16 cellular contexts compared by ENCODE assay signal in genomic region chr9:125121156-125121555, GRCh38. TPM values are rescaled to one million over a fixed set of nuclear protein-coding genes. Genes with fewer than 3 reads are reported as not detected.
DNase-seq lines count a peak whose midpoint lies in the region; ATAC-seq and TF ChIP-seq lines count a peak whose summit lies in the region.
"Had no signal": no experiment of that assay in that cellular context is flagged by ENCODE, and none has a peak within 500 bp of the region (broad histone marks: within the 10 kb centered on the region; RNA-seq: fewer than 3 reads in every experiment).

No MANE protein-coding gene starts in this region.

- no peaks in the 10 kb centered on the region for H4K20me1 ChIP-seq in OCI-LY1 (ENCODE audit: insufficient read depth, low read length)

- peaks cover 8% of the 10 kb centered on the region; the same call in 1 of the 2 replicates for H3K36me3 ChIP-seq in OCI-LY1 (ENCODE audit: insufficient read depth, low read length)
- H3K36me3 ChIP-seq: left lung had no signal

- H3K4me1 ChIP-seq in OCI-LY1 (ENCODE audit: insufficient read depth, low read length, severe bottlenecking) (peaks cover 29% of the 10 kb centered on the region), foreskin keratinocyte (peaks cover 5% of the 10 kb centered on the region)

- H3K4me3 Mint-ChIP-seq in stimulated activated naive B cell treated with anti-CD40 and anti-IgM and Interleukin-4, amounts not matched to agents 10 μg/mL and 1 μg/mL and 100 μg/mL, for 72 hours = no peak overlapping the region
- H3K4me3 Mint-ChIP-seq: B cell had no signal

- H3K4me3 ChIP-seq in OCI-LY1 (ENCODE audit: low read depth, low read length, poor library complexity, severe bottlenecking) = no peak overlapping the region
- H3K4me3 ChIP-seq: GM12878, left lung had no signal

- H3K27me3 ChIP-seq in OCI-LY1 (ENCODE audit: insufficient read depth, low read length) (no peaks in the 10 kb centered on the region), foreskin keratinocyte (no peaks in the 10 kb centered on the region)
- H3K27me3 ChIP-seq: left lung had no signal

- no peaks in the 10 kb centered on the region for H3K9me2 ChIP-seq in OCI-LY1 (ENCODE audit: low read depth, low read length)

- H3K9me3 Mint-ChIP-seq in stimulated activated naive B cell treated with anti-CD40 and anti-IgM and Interleukin-4, amounts not matched to agents 10 μg/mL and 1 μg/mL and 100 μg/mL, for 72 hours = no peaks in the 10 kb centered on the region
- H3K9me3 Mint-ChIP-seq: naive thymus-derived CD8-positive, alpha-beta T cell had no signal

- H3K36me3 Mint-ChIP-seq in stimulated activated naive B cell treated with anti-CD40 and anti-IgM and Interleukin-4, amounts not matched to agents 10 μg/mL and 1 μg/mL and 100 μg/mL, for 72 hours = peaks cover 11 to 12% of the 10 kb centered on the region in 2 donors

- H3K27me3 Mint-ChIP-seq in stimulated activated naive B cell treated with anti-CD40 and anti-IgM and Interleukin-4, amounts not matched to agents 10 μg/mL and 1 μg/mL and 100 μg/mL, for 72 hours = no peaks in the 10 kb centered on the region
- H3K27me3 Mint-ChIP-seq: B cell had no signal

- H3K27ac ChIP-seq in OCI-LY1 (ENCODE audit: low read depth, low read length, poor library complexity, severe bottlenecking) (peak overlapping the region; percentile 66), foreskin keratinocyte (no peak overlapping the region)
- H3K27ac ChIP-seq: left lung had no signal

- H3K9ac ChIP-seq in OCI-LY1 (ENCODE audit: low read length) = no peak overlapping the region

- H3K27ac Mint-ChIP-seq in stimulated activated naive B cell treated with anti-CD40 and anti-IgM and Interleukin-4, amounts not matched to agents 10 μg/mL and 1 μg/mL and 100 μg/mL, for 72 hours = no peak overlapping the region
- H3K27ac Mint-ChIP-seq: B cell had no signal

- peak overlapping the region; percentile 9 for H3K4me2 ChIP-seq in OCI-LY1 (ENCODE audit: low read length)

- DNase-seq in A172 (ENCODE audit: low spot score) (peak; percentile 64), DMS53 treated with DMSO at 0.1 percent for 48 hours (lab: John Stamatoyannopoulos, UW; ENCODE audit: unreplicated experiment) (peak; percentile 16), foreskin keratinocyte (peak in 1 of 2 donors; percentile 50), NCI-H345 (lab: John Stamatoyannopoulos, UW) (no peak)
- no peak for DNase-seq in stimulated activated naive B cell treated with anti-CD40 and anti-IgM and Interleukin-4, amounts not matched to agents 10 μg/mL and 1 μg/mL and 100 μg/mL, for 72 hours
- DNase-seq: activated CD4-positive, alpha-beta T cell treated with anti-CD3 and anti-CD28 coated beads, Interleukin-2, amount 50 U/mL, for 4 hours; central memory CD4-positive, alpha-beta T cell; left lung; naive thymus-derived CD8-positive, alpha-beta T cell; retina; trophoblast cell had no signal

- H2AFZ ChIP-seq in OCI-LY1 (ENCODE audit: low read length) = no peak overlapping the region

- H3K79me2 ChIP-seq in OCI-LY1 (ENCODE audit: insufficient read depth, low read length) = 0 out of 2 replicates have a peak, but pooled peaks cover 8% of the 10 kb centered on the region

- ATAC-seq in foreskin keratinocyte (peak; percentile 25), HG03520 (IDR thresholded peaks at IDR 0.05; ENCODE audit: unreplicated experiment) (no peak), GM18858 (IDR thresholded peaks at IDR 0.05; ENCODE audit: unreplicated experiment) (no peak)
- ATAC-seq in stimulated activated naive B cell treated with anti-CD40 and anti-IgM and Interleukin-4, amounts not matched to agents 10 μg/mL and 1 μg/mL and 100 μg/mL, for 72 hours (replicated peaks) = no peak
- ATAC-seq: GM12878; left lung; naive thymus-derived CD8-positive, alpha-beta T cell had no signal

- no peaks in the 10 kb centered on the region for H3F3A ChIP-seq in OCI-LY1 (ENCODE audit: insufficient read depth, low read length)

- TF ChIP-seq CTCF in OCI-LY1 (IDR thresholded peaks at IDR 0.05; ENCODE audit: low read length) = no peak
- no peak for TF ChIP-seq CTCF in foreskin keratinocyte (conservative IDR thresholded peaks at IDR 0.05)

- H3K4me1 Mint-ChIP-seq in stimulated activated naive B cell treated with anti-CD40 and anti-IgM and Interleukin-4, amounts not matched to agents 10 μg/mL and 1 μg/mL and 100 μg/mL, for 72 hours = peaks cover 15 to 21% of the 10 kb centered on the region in 2 donors

- H3K9me3 ChIP-seq in OCI-LY1 (ENCODE audit: low read length) = no peaks in the 10 kb centered on the region
- H3K9me3 ChIP-seq: left lung had no signal

RNA-seq across cellular contexts. Expression of gene SCAI, which starts 22.2 kb away (rescaled TPM):
- 6.4 and 10.1 TPM in 2 replicates for total RNA-seq in A172 (2014; rRNA removed; shearing (Covaris generic))
- 3.5 and 3.7 TPM in 2 replicates for total RNA-seq in foreskin keratinocyte
- polyA plus RNA-seq in foreskin keratinocyte = 1.1 and 1.2 TPM in 2 replicates

Comparison
In these comparisons a context has a peak if more than half of its experiments do, and no peak if none do; other contexts are left out.
1. DNase-seq: peak in A172 (single experiment) and DMS53 treated with DMSO at 0.1 percent for 48 hours (single experiment); none in stimulated activated naive B cell treated with anti-CD40 and anti-IgM and Interleukin-4, amounts not matched to agents 10 μg/mL and 1 μg/mL and 100 μg/mL, for 72 hours (single experiment) and NCI-H345 (single experiment).